In the genomic region with DNA sequence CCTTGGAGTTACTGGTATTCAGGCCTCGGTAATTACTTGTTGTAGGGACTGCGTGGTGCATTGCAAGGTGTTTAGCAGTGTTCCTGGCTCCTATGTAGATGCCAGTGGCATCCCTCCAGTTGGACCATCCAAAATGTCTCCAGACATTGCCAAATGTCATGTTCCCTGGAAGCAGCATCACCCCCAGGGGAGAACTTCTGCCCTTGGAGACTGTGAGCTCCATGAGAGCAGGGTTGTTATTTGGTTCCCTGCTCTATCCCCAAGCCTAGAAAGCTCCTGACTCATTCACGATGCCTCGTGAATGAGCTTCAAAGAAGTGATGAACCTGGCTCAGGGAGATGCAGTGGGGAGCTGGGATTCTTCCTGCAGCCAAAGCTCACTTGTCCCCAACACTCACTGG, we compare ENCODE assay signal across 32 cellular contexts. TPM values are rescaled to one million over a fixed set of nuclear protein-coding genes. Genes with fewer than 3 reads are reported as not detected.
"Had no signal": no experiment of that assay in that cellular context is flagged by ENCODE, and none has a peak within 500 bp of the region (broad histone marks: within the 10 kb centered on the region; RNA-seq: fewer than 3 reads in every experiment).

No MANE protein-coding gene starts in this region.

- H3K36me3 Mint-ChIP-seq: brain, memory B cell had no signal

- H3K4me2 ChIP-seq: smooth muscle cell had no signal

- H3K4me3 Mint-ChIP-seq: activated CD4-positive, alpha-beta T cell treated with anti-CD3 and anti-CD28 coated beads, Interleukin-2, amount 10 ng/mL, durations not matched to agents 7 days and 5 days; activated CD8-positive, alpha-beta memory T cell treated with anti-CD3 and anti-CD28 coated beads, Interleukin-2, amount 10 ng/mL, durations not matched to agents 7 days and 5 days; activated CD8-positive, alpha-beta T cell treated with anti-CD3 and anti-CD28 coated beads for 36 hours; activated naive CD4-positive, alpha-beta T cell treated with anti-CD3 and anti-CD28 coated beads, Interleukin-2, amount 10 ng/mL, durations not matched to agents 7 days and 5 days; brain; memory B cell; T-helper 2 cell treated with Interferon-gamma antibody and Interleukin-4, amounts not matched to agents 5 μg/mL and 100 μg/mL, for 36 hours had no signal

- H3K4me3 ChIP-seq: gastrocnemius medialis, smooth muscle cell, thyroid gland, upper lobe of right lung had no signal

- H3K27ac Mint-ChIP-seq: activated CD8-positive, alpha-beta memory T cell treated with anti-CD3 and anti-CD28 coated beads, Interleukin-2, amount 10 ng/mL, durations not matched to agents 7 days and 5 days; activated naive CD4-positive, alpha-beta T cell treated with anti-CD3 and anti-CD28 coated beads, Interleukin-2, amount 10 ng/mL, durations not matched to agents 7 days and 5 days; memory B cell; T-helper 2 cell treated with Interferon-gamma antibody and Interleukin-4, amounts not matched to agents 5 μg/mL and 100 μg/mL, for 36 hours had no signal

- ATAC-seq: activated CD8-positive, alpha-beta memory T cell treated with anti-CD3 and anti-CD28 coated beads, Interleukin-2, amount 10 ng/mL, durations not matched to agents 7 days and 5 days; activated CD8-positive, alpha-beta T cell treated with anti-CD3 and anti-CD28 coated beads for 36 hours; sciatic nerve; upper lobe of right lung had no signal

- H3K27me3 Mint-ChIP-seq: activated CD4-positive, alpha-beta T cell treated with anti-CD3 and anti-CD28 coated beads, Interleukin-2, amount 10 ng/mL, durations not matched to agents 7 days and 5 days; activated CD8-positive, alpha-beta memory T cell treated with anti-CD3 and anti-CD28 coated beads, Interleukin-2, amount 10 ng/mL, durations not matched to agents 7 days and 5 days; activated CD8-positive, alpha-beta T cell treated with anti-CD3 and anti-CD28 coated beads for 36 hours; activated naive CD4-positive, alpha-beta T cell treated with anti-CD3 and anti-CD28 coated beads, Interleukin-2, amount 10 ng/mL, durations not matched to agents 7 days and 5 days; memory B cell had no signal

- DNase-seq: activated CD4-positive, alpha-beta T cell treated with anti-CD3 and anti-CD28 coated beads, Interleukin-2, amount 10 ng/mL, durations not matched to agents 7 days and 5 days; activated CD4-positive, CD25-positive, alpha-beta regulatory T cell treated with anti-CD3 and anti-CD28 coated beads, Interleukin-2, amount 50 U/mL, for 72 hours; activated CD8-positive, alpha-beta memory T cell treated with anti-CD3 and anti-CD28 coated beads, Interleukin-2, amount 10 ng/mL, durations not matched to agents 7 days and 5 days; activated effector memory CD4-positive, alpha-beta T cell treated with anti-CD3 and anti-CD28 coated beads, Interleukin-2, amount 50 U/mL, for 16 hours; activated naive CD4-positive, alpha-beta T cell treated with anti-CD3 and anti-CD28 coated beads, Interleukin-2, amount 10 ng/mL, durations not matched to agents 7 days and 5 days; activated T-cell treated with anti-CD3 and anti-CD28 coated beads for 4 hours; aorta; central memory CD4-positive, alpha-beta T cell; dermis blood vessel endothelial cell; head of caudate nucleus; hypothalamus; nucleus accumbens; posterior cingulate gyrus; stimulated activated CD4-positive, alpha-beta T cell treated with anti-CD3 and anti-CD28 coated beads, Interleukin-15, amount 100 ng/mL, for 24 hours; stimulated activated CD4-positive, alpha-beta T cell treated with anti-CD3 and anti-CD28 coated beads, Interleukin-2, amount 100 ng/mL, for 48 hours; stimulated activated CD8-positive, alpha-beta memory T cell treated with anti-CD3 and anti-CD28 coated beads, Interleukin-4, amount 100 ng/mL, for 48 hours; stimulated activated naive CD4-positive, alpha-beta T cell; thyroid gland; upper lobe of right lung; WERI-Rb-1 had no signal

- H3K9me3 Mint-ChIP-seq: memory B cell had no signal

- H3K27ac ChIP-seq: upper lobe of right lung, WERI-Rb-1 had no signal

- H3K36me3 ChIP-seq: gastrocnemius medialis, thyroid gland, upper lobe of right lung, WERI-Rb-1 had no signal

- H3K9me3 ChIP-seq: gastrocnemius medialis, thyroid gland, upper lobe of right lung had no signal

- H3K27me3 ChIP-seq: thyroid gland, upper lobe of right lung had no signal

RNA-seq across cellular contexts. Expression of a gene that starts 4.8 kb away (rescaled TPM):
- total RNA-seq: myocyte, renal cortical epithelial cell had no signal
- polyA plus RNA-seq: neural cell had no signal

RNA-seq across cellular contexts. Expression of a gene that starts 29.9 kb away (rescaled TPM):
- total RNA-seq: activated CD4-positive, alpha-beta T cell treated with anti-CD3 and anti-CD28 coated beads, Interleukin-2, amount 10 ng/mL, durations not matched to agents 7 days and 5 days; activated CD8-positive, alpha-beta memory T cell treated with anti-CD3 and anti-CD28 coated beads, Interleukin-2, amount 10 ng/mL, durations not matched to agents 7 days and 5 days; activated CD8-positive, alpha-beta T cell treated with anti-CD3 and anti-CD28 coated beads for 36 hours; dermis blood vessel endothelial cell; gastrocnemius medialis; lower leg skin; subcutaneous adipose tissue had no signal
- polyA plus RNA-seq: aorta had no signal
